In the genomic region with DNA sequence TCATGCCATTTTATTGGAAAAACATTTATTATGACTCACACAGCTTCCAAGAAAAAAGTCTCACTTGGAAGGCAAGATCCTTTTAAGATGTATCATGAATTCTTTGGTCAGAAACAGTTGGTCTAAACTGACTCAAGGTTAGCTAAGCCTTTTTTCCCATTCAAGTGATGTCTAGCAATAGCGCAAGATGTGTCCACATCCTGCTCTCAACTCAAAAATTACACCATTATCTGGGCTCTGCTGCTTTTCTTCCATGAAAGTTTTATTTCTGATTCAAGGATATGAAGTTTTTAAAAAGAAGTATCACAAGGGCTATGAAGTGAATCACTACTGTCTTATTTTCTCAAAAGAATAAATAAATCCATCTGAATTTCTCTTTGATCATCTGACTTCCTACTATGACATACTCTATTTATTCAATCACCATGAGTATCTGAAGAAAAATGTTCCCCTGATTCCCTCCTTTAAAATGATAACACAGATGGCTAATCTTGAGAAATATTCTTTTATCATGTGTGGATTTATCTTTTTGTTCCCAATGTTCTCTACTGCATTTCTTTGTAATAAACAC, we compare ENCODE assay signal across 1 cellular context.
TF ChIP-seq lines count a peak whose summit lies in the region.

No MANE protein-coding gene starts in this region.

TF ChIP-seq in SK-N-SH, 30 proteins besides CTCF, POLR2A, EP300 and RAD21 (continued from another document):
- TF ChIP-seq REST (IDR thresholded peaks at IDR 0.05; ENCODE audit: low read depth, low read length): no peak
